Comparison of ENCODE assay signal across 28 cellular contexts in the genomic region with DNA sequence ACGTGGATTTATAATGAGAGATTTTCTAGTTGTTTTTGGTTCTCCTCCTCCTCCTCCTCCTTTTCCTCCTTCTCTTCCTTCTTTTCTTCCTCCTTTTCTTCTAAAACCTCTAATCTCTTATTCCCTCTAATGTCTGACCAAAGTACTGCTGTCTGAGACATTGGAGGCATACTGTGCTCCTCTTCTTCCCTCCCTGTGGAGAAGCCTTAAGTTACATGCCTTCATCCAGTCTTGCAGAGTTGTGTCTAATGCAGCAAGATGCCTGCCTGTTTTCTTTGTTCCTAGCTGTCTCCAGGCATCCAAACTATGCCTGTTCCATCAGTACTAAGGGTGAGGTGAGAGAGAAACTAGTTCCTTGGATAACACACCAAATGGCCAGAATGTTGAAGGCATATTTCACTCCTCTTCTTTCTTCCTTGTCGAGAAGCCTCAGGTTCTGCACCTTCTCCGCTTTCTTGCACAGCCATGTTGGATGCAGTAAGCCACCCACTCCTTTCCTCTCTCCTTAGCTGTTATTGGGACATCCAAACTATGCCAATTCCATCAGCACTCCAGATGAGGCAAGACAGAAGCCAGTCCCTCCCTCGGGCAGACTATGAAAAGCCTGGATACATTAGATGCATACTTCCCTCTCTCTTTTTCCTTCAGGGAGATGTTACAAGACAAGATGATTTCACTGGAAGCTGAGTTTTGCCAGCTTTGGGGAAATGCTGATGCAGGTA.
DNase-seq lines count a peak whose midpoint lies in the region; ATAC-seq and TF ChIP-seq lines count a peak whose summit lies in the region.
"Had no signal": no experiment of that assay in that cellular context is flagged by ENCODE, and none has a peak within 500 bp of the region (broad histone marks: within the 10 kb centered on the region; RNA-seq: fewer than 3 reads in every experiment).

No MANE protein-coding gene starts in this region.

- H3T11ph ChIP-seq in H9 (ENCODE audit: low read length) = no peak overlapping the region

- H3K27me3 ChIP-seq in H9 (ENCODE audit: insufficient read depth, low read length) (no peaks in the 10 kb centered on the region), trophoblast cell (ENCODE audit: insufficient read depth, low read length) (no peaks in the 10 kb centered on the region), left lung (no peaks in the 10 kb centered on the region)

- no peak overlapping the region for H2BK20ac ChIP-seq in H9 (ENCODE audit: low read depth, low read length, poor library complexity, severe bottlenecking)

- TF ChIP-seq CTCF in H9 (conservative IDR thresholded peaks at IDR 0.05) (no peak), WTC11 (IDR thresholded peaks at IDR 0.05) (no peak), left lung (IDR thresholded peaks at IDR 0.05) (no peak), RWPE1 (conservative IDR thresholded peaks at IDR 0.05; ENCODE audit: low read depth) (no peak)

- no peaks in the 10 kb centered on the region for H3K23me2 ChIP-seq in H9 (ENCODE audit: insufficient read length, low read depth, low read length, poor library complexity, severe bottlenecking)

- H4K8ac ChIP-seq in H9 (replicated peaks; ENCODE audit: insufficient read length, low read depth, low read length) (no peak overlapping the region), trophoblast cell (ENCODE audit: low read depth, low read length) (no peak overlapping the region)

- H3K36me3 Mint-ChIP-seq in H9 (ENCODE audit: insufficient read depth in 1 of 3, low read depth in 3 of 3) (no peaks in the 10 kb centered on the region), WTC11 (no peaks in the 10 kb centered on the region)
- no peaks in the 10 kb centered on the region for H3K36me3 Mint-ChIP-seq in activated T-helper 2 cell treated with anti-CD3 and anti-CD28 coated beads, Interferon-gamma antibody, Interleukin-2, Interleukin-4, amounts not matched to agents 10 μg/mL and 5 μg/mL and 100 μg/mL, durations not matched to agents 14 hours and 24 hours and 36 hours (ENCODE audit: low read depth)
- H3K36me3 Mint-ChIP-seq: CD4-positive, alpha-beta memory T cell had no signal

- no peak overlapping the region for H2BK15ac ChIP-seq in H9 (ENCODE audit: low read depth, low read length)

- H2AK5ac ChIP-seq in H9 (ENCODE audit: insufficient read length, low read length) = no peak overlapping the region
- no peak overlapping the region for H2AK5ac ChIP-seq in trophoblast cell (ENCODE audit: low read length)

- H3K14ac ChIP-seq in H9 (ENCODE audit: insufficient read depth, low read length) (no peak overlapping the region), trophoblast cell (ENCODE audit: low read length) (no peak overlapping the region)

- ATAC-seq in WTC11 (peak; percentile 57), left lung (no peak)
- ATAC-seq: A549, K562, Panc1 had no signal

- peak overlapping the region in 1 of 3 experiments; percentile 36; a peak in 2 of 7 replicates for H3K27ac Mint-ChIP-seq in H9
- H3K27ac Mint-ChIP-seq in WTC11 = no peak overlapping the region
- no peak overlapping the region for H3K27ac Mint-ChIP-seq in activated T-helper 2 cell treated with anti-CD3 and anti-CD28 coated beads, Interferon-gamma antibody, Interleukin-2, Interleukin-4, amounts not matched to agents 10 μg/mL and 5 μg/mL and 100 μg/mL, durations not matched to agents 14 hours and 24 hours and 36 hours
- H3K27ac Mint-ChIP-seq: HFFc6 had no signal

- H3K4me2 ChIP-seq in H9 (ENCODE audit: insufficient read depth, insufficient read length, low read length) (no peak overlapping the region), trophoblast cell (ENCODE audit: low read length) (no peak overlapping the region)
- H3K4me2 ChIP-seq: A549 had no signal

- no peaks in the 10 kb centered on the region for H3K79me1 ChIP-seq in H9 (ENCODE audit: insufficient read depth, low read depth, low read length, poor library complexity, severe bottlenecking)
- H3K79me1 ChIP-seq in trophoblast cell (ENCODE audit: low read length) = no peaks in the 10 kb centered on the region

- H2BK5ac ChIP-seq in H9 (ENCODE audit: insufficient read length, low read length) (no peak overlapping the region), trophoblast cell (ENCODE audit: low read depth, low read length, poor library complexity) (no peak overlapping the region)

- peaks cover 3 to 6% of the 10 kb centered on the region in 2 experiments; a peak in 3 of 4 replicates for H3K4me1 Mint-ChIP-seq in H9
- H3K4me1 Mint-ChIP-seq in WTC11 = no peaks in the 10 kb centered on the region
- H3K4me1 Mint-ChIP-seq in activated T-helper 2 cell treated with anti-CD3 and anti-CD28 coated beads, Interferon-gamma antibody, Interleukin-2, Interleukin-4, amounts not matched to agents 10 μg/mL and 5 μg/mL and 100 μg/mL, durations not matched to agents 14 hours and 24 hours and 36 hours (ENCODE audit: low read depth) = no peaks in the 10 kb centered on the region
- H3K4me1 Mint-ChIP-seq: CD4-positive, alpha-beta memory T cell had no signal

- no peaks in the 10 kb centered on the region for H3K4me1 ChIP-seq in H9 (ENCODE audit: insufficient read depth, low read length)
- H3K4me1 ChIP-seq in trophoblast cell (ENCODE audit: control insufficient read depth in 1 of 2, insufficient read depth in 2 of 2, low read length in 2 of 2) = peaks cover 0 to 3% of the 10 kb centered on the region in 2 experiments
- H3K4me1 ChIP-seq in left lung = no peaks in the 10 kb centered on the region
- H3K4me1 ChIP-seq: A549 had no signal

- H3K4ac ChIP-seq in H9 (ENCODE audit: low read depth, low read length) (no peak overlapping the region), trophoblast cell (ENCODE audit: low read depth, low read length) (no peak overlapping the region)

- WGBS in H9 (ENCODE audit: extremely low coverage, insufficient read length, low lambda C conversion rate) = no CpG with 5 or more reads among the region's 4 CpGs
- WGBS in trophoblast cell (ENCODE audit: extremely low coverage, insufficient coverage, insufficient read length) = no CpG with 5 or more reads among the region's 4 CpGs

- DNase-seq in H9 (no peak), WTC11 (ENCODE audit: low spot score) (no peak), islet precursor cell (peak; percentile 58), trophoblast cell (peak; percentile 15 to 19), left lung (no peak), RWPE1 (ENCODE audit: low spot score) (no peak), NCI-H526 treated with DMSO at 0.1 percent for 48 hours (lab: John Stamatoyannopoulos, UW) (no peak)
- DNase-seq in activated T-helper 2 cell treated with anti-CD3 and anti-CD28 coated beads, Interferon-gamma antibody, Interleukin-2, Interleukin-4, amounts not matched to agents 10 μg/mL and 5 μg/mL and 100 μg/mL, durations not matched to agents 14 hours and 24 hours and 36 hours (ENCODE audit: low spot score) = no peak
- DNase-seq: AML-193; C1 segment of cervical spinal cord; CD4-positive, alpha-beta memory T cell; COR-L47; EL; H7; HFFc6; Kasumi-1; MV-4-11; NCI-H1105; NCI-H1436 treated with DMSO at 0.1 percent for 48 hours; NCI-H187 treated with DMSO at 0.1 percent for 48 hours; NCI-H2107; NCI-H446; NCI-H526; SIG-M5 had no signal

- intact Hi-C loops in left lung (cut with DNase I) = no loop called here
- intact Hi-C loops in activated T-helper 2 cell treated with anti-CD3 and anti-CD28 coated beads, Interferon-gamma antibody, Interleukin-2, Interleukin-4, amounts not matched to agents 10 μg/mL and 5 μg/mL and 100 μg/mL, durations not matched to agents 14 hours and 24 hours and 36 hours (cut with micrococcal nuclease) = no loop called here

- POLR2A ChIA-PET in WTC11 (lab: Charles Lee) (no interaction called here), RWPE1 (lab: Yijun Ruan, JAX; ENCODE audit: low non-redundant PET) (no interaction called here)

- H3K4me3 Mint-ChIP-seq in H9 = no peak overlapping the region
- H3K4me3 Mint-ChIP-seq in WTC11 = no peak overlapping the region
- H3K4me3 Mint-ChIP-seq in activated T-helper 2 cell treated with anti-CD3 and anti-CD28 coated beads, Interferon-gamma antibody, Interleukin-2, Interleukin-4, amounts not matched to agents 10 μg/mL and 5 μg/mL and 100 μg/mL, durations not matched to agents 14 hours and 24 hours and 36 hours (ENCODE audit: low read depth) = no peak overlapping the region
- H3K4me3 Mint-ChIP-seq: CD4-positive, alpha-beta memory T cell; HFFc6 had no signal

- H3K36me3 ChIP-seq in trophoblast cell (ENCODE audit: control insufficient read depth in 1 of 2, insufficient read depth in 2 of 2, low read length in 2 of 2) = no peaks in the 10 kb centered on the region
- H3K36me3 ChIP-seq in left lung = no peaks in the 10 kb centered on the region

- no peak overlapping the region for H4K12ac ChIP-seq in trophoblast cell (ENCODE audit: low read depth, low read length)

- no peak overlapping the region for H4K5ac ChIP-seq in H9 (ENCODE audit: insufficient read length, low read depth, low read length)

- H2BK12ac ChIP-seq in H9 (ENCODE audit: insufficient read length, low read depth, low read length) (no peak overlapping the region), trophoblast cell (ENCODE audit: low read length) (no peak overlapping the region)

- no peaks in the 10 kb centered on the region for H4K20me1 ChIP-seq in H9 (ENCODE audit: control insufficient read depth, insufficient read depth, insufficient read length)

- H3K9me3 ChIP-seq in H9 (ENCODE audit: control insufficient read depth, low read depth, low read length) (no peaks in the 10 kb centered on the region), trophoblast cell (ENCODE audit: insufficient read depth, low read depth, low read length) (no peaks in the 10 kb centered on the region), left lung (no peaks in the 10 kb centered on the region)
- H3K9me3 ChIP-seq: A549 had no signal

- H3K9ac ChIP-seq in H9 (ENCODE audit: extremely low read depth, insufficient read length, low read length) = no peak overlapping the region
- no peak overlapping the region for H3K9ac ChIP-seq in trophoblast cell (ENCODE audit: low read length)

- H2AFZ ChIP-seq in H9 (ENCODE audit: low read length) (peak overlapping the region; percentile 4), trophoblast cell (ENCODE audit: insufficient read depth, low read length, poor library complexity) (no peak overlapping the region)

- H2BK120ac ChIP-seq in H9 (ENCODE audit: low read depth, low read length, poor library complexity, severe bottlenecking) = no peak overlapping the region
- H2BK120ac ChIP-seq in trophoblast cell (ENCODE audit: insufficient read depth, low read length, poor library complexity) = no peak overlapping the region

- H3K56ac ChIP-seq in H9 (ENCODE audit: insufficient read length, low read depth, low read length) = no peak overlapping the region

- CTCF ChIA-PET in WTC11 (lab: Charles Lee) = no interaction called here
- CTCF ChIA-PET in RWPE1 (lab: Yijun Ruan, JAX) = no interaction called here

- H4K91ac ChIP-seq in H9 (ENCODE audit: insufficient read length, low read depth, low read length) = no peak overlapping the region
- H4K91ac ChIP-seq in trophoblast cell (ENCODE audit: low read depth, low read length) = no peak overlapping the region

- H3K9me3 Mint-ChIP-seq in H9 (no peaks in the 10 kb centered on the region), WTC11 (no peaks in the 10 kb centered on the region)
- H3K9me3 Mint-ChIP-seq in activated T-helper 2 cell treated with anti-CD3 and anti-CD28 coated beads, Interferon-gamma antibody, Interleukin-2, Interleukin-4, amounts not matched to agents 10 μg/mL and 5 μg/mL and 100 μg/mL, durations not matched to agents 14 hours and 24 hours and 36 hours = no peaks in the 10 kb centered on the region

- no peak overlapping the region for H3K27ac ChIP-seq in H9 (ENCODE audit: insufficient read length, low read depth, low read length)
- no peak overlapping the region for H3K27ac ChIP-seq in trophoblast cell (ENCODE audit: low read depth, low read length)
- no peak overlapping the region for H3K27ac ChIP-seq in left lung
- H3K27ac ChIP-seq in RWPE1 = no peak overlapping the region
- H3K27ac ChIP-seq: A549, SK-N-MC had no signal

- H3K79me2 ChIP-seq in H9 (ENCODE audit: insufficient read depth, low read length) = no peaks in the 10 kb centered on the region
- H3K79me2 ChIP-seq in trophoblast cell (ENCODE audit: control insufficient read depth, insufficient read depth, low read length, poor library complexity) = no peaks in the 10 kb centered on the region

- H3K23ac ChIP-seq in H9 (ENCODE audit: insufficient read length, low read depth, low read length) (no peak overlapping the region), trophoblast cell (ENCODE audit: low read length) (no peak overlapping the region)

- H3K27me3 Mint-ChIP-seq in H9 (ENCODE audit: low read depth) (no peaks in the 10 kb centered on the region), WTC11 (ENCODE audit: low read depth) (no peaks in the 10 kb centered on the region)
- no peaks in the 10 kb centered on the region for H3K27me3 Mint-ChIP-seq in activated T-helper 2 cell treated with anti-CD3 and anti-CD28 coated beads, Interferon-gamma antibody, Interleukin-2, Interleukin-4, amounts not matched to agents 10 μg/mL and 5 μg/mL and 100 μg/mL, durations not matched to agents 14 hours and 24 hours and 36 hours (ENCODE audit: low read depth)
- H3K27me3 Mint-ChIP-seq: CD4-positive, alpha-beta memory T cell had no signal

- H3K18ac ChIP-seq in H9 (ENCODE audit: insufficient read length, low read depth, low read length) (no peak overlapping the region), trophoblast cell (ENCODE audit: low read length) (no peak overlapping the region)

- H3K4me3 ChIP-seq in trophoblast cell (ENCODE audit: low read depth, low read length) (no peak overlapping the region), left lung (no peak overlapping the region)
- H3K4me3 ChIP-seq: A549, K562, SK-N-MC had no signal

Comparison
In these comparisons a context has a peak if more than half of its experiments do, and no peak if none do; other contexts are left out.
1. DNase-seq: peak in islet precursor cell (single experiment) and trophoblast cell (2 of 2); none in H9 (single experiment), WTC11 (single experiment), left lung (0 of 2), activated T-helper 2 cell treated with anti-CD3 and anti-CD28 coated beads, Interferon-gamma antibody, Interleukin-2, Interleukin-4, amounts not matched to agents 10 μg/mL and 5 μg/mL and 100 μg/mL, durations not matched to agents 14 hours and 24 hours and 36 hours (single experiment), RWPE1 (single experiment) and NCI-H526 treated with DMSO at 0.1 percent for 48 hours (single experiment).